1 cellular context compared by ENCODE assay signal in the genomic region with DNA sequence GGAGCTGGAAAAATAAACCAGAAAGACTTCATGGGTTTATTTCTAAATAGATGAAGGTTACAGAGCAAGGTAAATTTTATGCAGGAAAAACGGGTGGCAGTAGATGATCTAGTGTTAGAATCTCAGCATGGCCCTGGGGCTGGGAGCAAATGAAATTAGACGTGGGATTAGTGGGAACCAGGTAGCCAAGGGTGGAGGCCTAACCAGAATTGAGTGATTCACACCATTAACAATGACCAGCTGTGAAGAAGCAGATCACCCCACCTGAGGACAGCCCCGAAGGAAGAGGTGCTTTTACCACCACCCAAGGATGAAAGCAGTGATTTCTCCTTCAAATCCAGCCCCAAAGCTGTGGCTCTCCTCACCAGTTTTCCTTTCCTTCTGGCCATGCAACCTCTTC.
TF ChIP-seq lines count a peak whose summit lies in the region.

No MANE protein-coding gene starts in this region.

TF ChIP-seq in WTC11, 78 proteins besides CTCF, POLR2A, EP300 and RAD21 (continued from another document):
- no peak for TF ChIP-seq ZNF671 (CRISPR knock-in tag; IDR thresholded peaks at IDR 0.05)
- TF ChIP-seq IRF2 (CRISPR knock-in tag; IDR thresholded peaks at IDR 0.05; ENCODE audit: borderline replicate concordance, low read depth): no peak
